Comparison of ENCODE assay signal across 8 cellular contexts in genomic region chr12:27244680-27245005, GRCh38. TPM values are rescaled to one million over a fixed set of nuclear protein-coding genes. Genes with fewer than 3 reads are reported as not detected.
A peak's percentile ranks its signal among the peaks of the same experiment; 100 is the strongest.
DNase-seq lines count a peak whose midpoint lies in the region; ATAC-seq and TF ChIP-seq lines count a peak whose summit lies in the region.

No MANE protein-coding gene starts in this region.

- H3K36me3 ChIP-seq in GM06990 (ENCODE audit: control insufficient read depth, insufficient read depth, low read length) (no peaks in the 10 kb centered on the region), MG63 (no peaks in the 10 kb centered on the region)

- H3K4me3 ChIP-seq in GM06990 (replicated peaks; ENCODE audit: low read depth, low read length) (peak overlapping the region; percentile 93), MG63 (peak overlapping the region; percentile 68), coronary artery (peak overlapping the region; percentile 84)

- peak overlapping the region; percentile 87 to 94 for H3K27ac ChIP-seq in coronary artery

- peak overlapping the region; percentile 98 to 100 (median 99) for H3K4me3 Mint-ChIP-seq in nephron

- DNase-seq in GM06990 (ENCODE audit: extremely low read depth, insufficient read length) (no peak), MG63 (no peak), coronary artery (ENCODE audit: low spot score) (no peak), GM20000 (ENCODE audit: low spot score) (no peak), NCI-H1930 (lab: John Stamatoyannopoulos, UW) (no peak)
- no peak for DNase-seq in stimulated activated CD4-positive, alpha-beta T cell treated with anti-CD3 and anti-CD28 coated beads, Interleukin-1b, Interleukin-23, amount 100 ng/mL, for 48 hours

- H3K27ac Mint-ChIP-seq in nephron = peak overlapping the region; percentile 82 to 97 (median 91)

- no peak for TF ChIP-seq CTCF in GM06990 (IDR thresholded peaks at IDR 0.05; ENCODE audit: insufficient read depth, low read length, poor library complexity, severe bottlenecking)
- no peak for TF ChIP-seq CTCF in coronary artery (IDR thresholded peaks at IDR 0.05)
- TF ChIP-seq CTCF in nephron (IDR thresholded peaks at IDR 0.05; ENCODE audit: unreplicated experiment in 3 of 3) = no peak
- no peak for TF ChIP-seq CTCF in GM20000 (IDR thresholded peaks at IDR 0.05; ENCODE audit: extremely low read depth, missing control alignments)

- H3K9me3 Mint-ChIP-seq in nephron = peaks cover 3% of the 10 kb centered on the region

- H3K27me3 ChIP-seq in GM06990 (replicated peaks; ENCODE audit: control insufficient read depth, insufficient read depth, low read length) (no peaks in the 10 kb centered on the region), MG63 (no peaks in the 10 kb centered on the region)

- no peak for ATAC-seq in GM18519 (IDR thresholded peaks at IDR 0.05; ENCODE audit: low FRiP score, unreplicated experiment)

- peaks cover 4% of the 10 kb centered on the region for H3K9me3 ChIP-seq in MG63

- no peaks in the 10 kb centered on the region for H3K27me3 Mint-ChIP-seq in nephron (ENCODE audit: low read depth)

- no peaks in the 10 kb centered on the region for H3K36me3 Mint-ChIP-seq in nephron (ENCODE audit: low read depth)

- H3K4me1 Mint-ChIP-seq in nephron = peaks cover 32% of the 10 kb centered on the region

RNA-seq across cellular contexts. Expression of gene STK38L, which starts 0.6 kb away (rescaled TPM):
- total RNA-seq in MG63 (2014; rRNA removed; shearing (Covaris generic); ENCODE audit: low replicate concordance) = 4.1 and 22.4 TPM in 2 replicates
